Comparison of ENCODE assay signal across 8 cellular contexts in genomic region chr3:114418724-114419543, GRCh38.
A peak's percentile ranks its signal among the peaks of the same experiment; 100 is the strongest.
DNase-seq lines count a peak whose midpoint lies in the region; ATAC-seq, FAIRE-seq and TF ChIP-seq lines count a peak whose summit lies in the region.

No MANE protein-coding gene starts in this region.

- H3K9me3 ChIP-seq in HCT116 (ENCODE audit: control insufficient read depth in 1 of 2, insufficient read depth in 1 of 2, low read depth in 1 of 2, low read length in 2 of 2): no peaks in the 10 kb centered on the region

- H3K4me3 ChIP-seq in HCT116 (replicated peaks in 1 of 2; ENCODE audit: low read depth in 1 of 2, low read length in 2 of 2) (no peak overlapping the region), LNCaP clone FGC (ENCODE audit: low read depth, low read length) (no peak overlapping the region)

- H3K27me3 ChIP-seq in HCT116 (ENCODE audit: insufficient read depth, low read length): no peaks in the 10 kb centered on the region

- H3K79me2 ChIP-seq in HCT116 (ENCODE audit: insufficient read depth, low read length): peaks cover 97% of the 10 kb centered on the region

- H2AFZ ChIP-seq in HCT116 (ENCODE audit: low read depth, low read length, poor library complexity, severe bottlenecking): no peak overlapping the region

- peak; percentile 90 for DNase-seq in GM04504 (ENCODE audit: low read depth)
- peak; percentile 57 for DNase-seq in HCT116 (ENCODE audit: low read depth, low spot score)
- peak; percentile 42 for DNase-seq in LNCaP clone FGC (ENCODE audit: low read depth)
- DNase-seq in RKO (ENCODE audit: low spot score): peak; percentile 73
- peak; percentile 84 to 90 for DNase-seq in dermis microvascular lymphatic vessel endothelial cell (ENCODE audit: low read depth in 2 of 2)
- peak in 1 of 2 donors; percentile 56 for DNase-seq in memory B cell (ENCODE audit: low spot score in 2 of 2)
- DNase-seq in urothelium cell line (ENCODE audit: low spot score): peak; percentile 59

- peaks cover 36% of the 10 kb centered on the region for H3K4me1 Mint-ChIP-seq in memory B cell

- H3K27ac Mint-ChIP-seq in memory B cell: peak overlapping the region; percentile 88

- CTCF ChIA-PET in HCT116 (lab: Charles Lee): interaction anchor here (0.6 to 1.9 kb wide), 33 partner anchors 11 to 683 kb away, joined by 3 to 49 read pairs (median 4); no protein-coding TSS in a partner anchor

- TF ChIP-seq CTCF in HCT116 (IDR thresholded peaks at IDR 0.05 in 2 of 3, conservative IDR thresholded peaks at IDR 0.05 in 1 of 3; ENCODE audit: borderline replicate concordance in 1 of 3, insufficient read depth in 1 of 3, low read depth in 2 of 3, low read length in 2 of 3) (peak; percentile 38 to 90 (median 66); a peak in 5 of 6 replicates), LNCaP clone FGC (IDR thresholded peaks at IDR 0.05; ENCODE audit: control insufficient read depth, extremely low read depth, insufficient read depth) (peak; percentile 84)

- peaks cover 8 to 49% of the 10 kb centered on the region in 2 experiments for H3K4me1 ChIP-seq in HCT116 (ENCODE audit: control insufficient read depth in 1 of 2, insufficient read depth in 2 of 2, low read length in 2 of 2)

- H3K36me3 ChIP-seq in HCT116 (ENCODE audit: control insufficient read depth in 1 of 2, insufficient read depth in 2 of 2, low read length in 2 of 2): no peaks in the 10 kb centered on the region

- H3K9me2 ChIP-seq in HCT116 (ENCODE audit: insufficient read depth): no peaks in the 10 kb centered on the region

- TF ChIP-seq POLR2A in HCT116 (IDR thresholded peaks at IDR 0.05; ENCODE audit: borderline replicate concordance, extremely low read depth, insufficient read depth, insufficient read length): no peak

- no peaks in the 10 kb centered on the region for H3K9me3 Mint-ChIP-seq in memory B cell

- peak; percentile 68 for TF ChIP-seq RAD21 in HCT116 (IDR thresholded peaks at IDR 0.05; ENCODE audit: low read depth)

- intact Hi-C loops in HCT116 (cut with micrococcal nuclease): loop anchor here (2.0 kb wide), 1 partner anchor 34 kb away; no protein-coding TSS in a partner anchor

- H4K20me1 ChIP-seq in HCT116 (ENCODE audit: insufficient read depth): no peaks in the 10 kb centered on the region

- RAD21 ChIA-PET in HCT116 (lab: Charles Lee; ENCODE audit: low non-redundant PET in 1 of 2, low total read pairs in 2 of 2, uncharacterized antibody in 2 of 2, unreplicated experiment in 2 of 2): interaction anchor here (0.6 to 1.1 kb wide), 5 partner anchors 55 to 608 kb away, joined by 3 read pairs; no protein-coding TSS in a partner anchor

- ATAC-seq in HCT116 (peak; percentile 90), memory B cell (ENCODE audit: low read depth) (peak; percentile 92)

- H3K27ac ChIP-seq in HCT116 (ENCODE audit: low read depth, low read length): peak overlapping the region; percentile 19; the same call in 1 of the 2 replicates

- FAIRE-seq in A204.1 (lab: Jason Lieb, UNC) (peak; percentile 89), urothelium cell line (lab: Jason Lieb, UNC) (peak; percentile 78)

- H3K4me3 Mint-ChIP-seq in memory B cell: no peak overlapping the region

- H3K27me3 Mint-ChIP-seq in memory B cell: no peaks in the 10 kb centered on the region

- no peak overlapping the region for H3K9ac ChIP-seq in HCT116 (ENCODE audit: low read length)

- H3K36me3 Mint-ChIP-seq in memory B cell: no peaks in the 10 kb centered on the region

- H3K4me2 ChIP-seq in HCT116 (ENCODE audit: low read length): peak overlapping the region; percentile 18; the same call in 1 of the 2 replicates

- BruUV-seq in HCT116 (replicated peaks; lab: Mats Ljungman, UMichigan): no TSS peak

- POLR2A ChIA-PET in HCT116 (lab: Charles Lee): no interaction called here

TF ChIP-seq in HCT116, 20 proteins besides CTCF, POLR2A, EP300 and RAD21:
- TF ChIP-seq ATF3 (IDR thresholded peaks at IDR 0.05): no peak
- TF ChIP-seq EZH2 (IDR thresholded peaks at IDR 0.05): no peak
- no peak for TF ChIP-seq SP1 (IDR thresholded peaks at IDR 0.05; ENCODE audit: low read depth)
- TF ChIP-seq TCF7L2 (IDR thresholded peaks at IDR 0.05; ENCODE audit: borderline replicate concordance, extremely low read depth, insufficient read depth, insufficient read length): no peak
- no peak for TF ChIP-seq ZFX (IDR thresholded peaks at IDR 0.05)
- TF ChIP-seq MAX (IDR thresholded peaks at IDR 0.05): no peak
- TF ChIP-seq EGR1 (IDR thresholded peaks at IDR 0.05; ENCODE audit: low read depth): no peak
- TF ChIP-seq SRF (IDR thresholded peaks at IDR 0.05; ENCODE audit: low read depth): no peak
- TF ChIP-seq CEBPB (IDR thresholded peaks at IDR 0.05; ENCODE audit: low read depth): peak; percentile 2; the same call in 1 of the 2 replicates
- TF ChIP-seq ELF1 (IDR thresholded peaks at IDR 0.05; ENCODE audit: borderline replicate concordance, low read depth): no peak
- TF ChIP-seq FOSL1 (IDR thresholded peaks at IDR 0.05; ENCODE audit: low read depth): no peak
- TF ChIP-seq CBX3 (IDR thresholded peaks at IDR 0.05; ENCODE audit: low read depth): 0 out of 2 replicates have a peak, but pooled peaks have one; percentile 34
- no peak for TF ChIP-seq JUND (IDR thresholded peaks at IDR 0.05)
- TF ChIP-seq SIN3A (IDR thresholded peaks at IDR 0.05; ENCODE audit: low read depth): no peak
- no peak for TF ChIP-seq ZBTB33 (IDR thresholded peaks at IDR 0.05; ENCODE audit: extremely low read depth, insufficient replicate concordance, low read length)
- no peak for TF ChIP-seq EZH2phosphoT487 (IDR thresholded peaks at IDR 0.05; ENCODE audit: borderline replicate concordance)
- no peak for TF ChIP-seq REST (IDR thresholded peaks at IDR 0.05; ENCODE audit: low read depth)
- TF ChIP-seq ZNF274 (IDR thresholded peaks at IDR 0.05; ENCODE audit: low read depth, low read length): no peak
